Comparison of ENCODE assay signal across 8 cellular contexts in genomic region chr4:139666735-139667266, GRCh38. TPM values are rescaled to one million over a fixed set of nuclear protein-coding genes. Genes with fewer than 3 reads are reported as not detected.
DNase-seq lines count a peak whose midpoint lies in the region; ATAC-seq and TF ChIP-seq lines count a peak whose summit lies in the region.

No MANE protein-coding gene starts in this region.

- peaks cover 37% of the 10 kb centered on the region for H3K4me1 ChIP-seq in lower lobe of right lung
- H3K4me1 ChIP-seq in thoracic aorta (ENCODE audit: control insufficient read depth in 1 of 2, low read depth in 2 of 2) = peaks cover 6 to 27% of the 10 kb centered on the region in 2 donors

- no peaks in the 10 kb centered on the region for H3K27me3 ChIP-seq in lower lobe of right lung (ENCODE audit: low read depth)
- H3K27me3 ChIP-seq in thoracic aorta (replicated peaks; ENCODE audit: insufficient read depth) = no peaks in the 10 kb centered on the region

- peak overlapping the region; percentile 68 for H3K4me3 ChIP-seq in lower lobe of right lung
- peak overlapping the region; percentile 86 for H3K4me3 ChIP-seq in thoracic aorta

- ATAC-seq in HG03460 (IDR thresholded peaks at IDR 0.05; ENCODE audit: unreplicated experiment) (peak; percentile 45), lower lobe of right lung (peak; percentile 87 to 88), thoracic aorta (ENCODE audit: insufficient number of reproducible peaks, low FRiP score, low read depth) (no peak), GM21576 (IDR thresholded peaks at IDR 0.05; ENCODE audit: unreplicated experiment) (no peak)

- H3K36me3 ChIP-seq in lower lobe of right lung (peaks cover under 1% of the 10 kb centered on the region), thoracic aorta (no peaks in the 10 kb centered on the region)

- H3K27ac ChIP-seq in lower lobe of right lung (peak overlapping the region; percentile 88), thoracic aorta (peak overlapping the region; percentile 83 to 90)

- intact Hi-C loops in lower lobe of right lung (cut with DNase I) = no loop called here

- TF ChIP-seq CTCF in lower lobe of right lung (IDR thresholded peaks at IDR 0.05) (no peak), thoracic aorta (IDR thresholded peaks at IDR 0.05) (no peak)

- DNase-seq in DMS153 (lab: John Stamatoyannopoulos, UW) = peak; percentile 75
- DNase-seq in OCI-M1 (lab: John Stamatoyannopoulos, UW) = peak; percentile 94
- peak; percentile 39 for DNase-seq in cerebellum (ENCODE audit: low spot score)
- peak; percentile 61 for DNase-seq in lower lobe of right lung
- DNase-seq in thoracic aorta (ENCODE audit: low spot score) = no peak
- DNase-seq in stimulated activated CD8-positive, alpha-beta memory T cell treated with anti-CD3 and anti-CD28 coated beads, Interleukin-4, amount 100 ng/mL, for 48 hours = no peak

- no peaks in the 10 kb centered on the region for H3K9me3 ChIP-seq in lower lobe of right lung
- H3K9me3 ChIP-seq in thoracic aorta = no peaks in the 10 kb centered on the region

RNA-seq across cellular contexts. Expression of gene MGST2, which starts 1.2 kb away (rescaled TPM):
- 9.3 TPM for total RNA-seq in cerebellum
- total RNA-seq in lower lobe of right lung = 79.3 TPM
- total RNA-seq in thoracic aorta = 10 to 100 TPM; 24.3 to 35.5 TPM

Comparison
In these comparisons a context has a peak if more than half of its experiments do, and no peak if none do; other contexts are left out.
1. DNase-seq: peak in DMS153 (single experiment), OCI-M1 (single experiment), cerebellum (single experiment) and lower lobe of right lung (single experiment); none in thoracic aorta (single experiment) and stimulated activated CD8-positive, alpha-beta memory T cell treated with anti-CD3 and anti-CD28 coated beads, Interleukin-4, amount 100 ng/mL, for 48 hours (single experiment).
2. ATAC-seq: peak in HG03460 (single experiment) and lower lobe of right lung (2 of 2); none in thoracic aorta (single experiment) and GM21576 (single experiment).